ENCODE assay signal across 11 cellular contexts in the genomic region with DNA sequence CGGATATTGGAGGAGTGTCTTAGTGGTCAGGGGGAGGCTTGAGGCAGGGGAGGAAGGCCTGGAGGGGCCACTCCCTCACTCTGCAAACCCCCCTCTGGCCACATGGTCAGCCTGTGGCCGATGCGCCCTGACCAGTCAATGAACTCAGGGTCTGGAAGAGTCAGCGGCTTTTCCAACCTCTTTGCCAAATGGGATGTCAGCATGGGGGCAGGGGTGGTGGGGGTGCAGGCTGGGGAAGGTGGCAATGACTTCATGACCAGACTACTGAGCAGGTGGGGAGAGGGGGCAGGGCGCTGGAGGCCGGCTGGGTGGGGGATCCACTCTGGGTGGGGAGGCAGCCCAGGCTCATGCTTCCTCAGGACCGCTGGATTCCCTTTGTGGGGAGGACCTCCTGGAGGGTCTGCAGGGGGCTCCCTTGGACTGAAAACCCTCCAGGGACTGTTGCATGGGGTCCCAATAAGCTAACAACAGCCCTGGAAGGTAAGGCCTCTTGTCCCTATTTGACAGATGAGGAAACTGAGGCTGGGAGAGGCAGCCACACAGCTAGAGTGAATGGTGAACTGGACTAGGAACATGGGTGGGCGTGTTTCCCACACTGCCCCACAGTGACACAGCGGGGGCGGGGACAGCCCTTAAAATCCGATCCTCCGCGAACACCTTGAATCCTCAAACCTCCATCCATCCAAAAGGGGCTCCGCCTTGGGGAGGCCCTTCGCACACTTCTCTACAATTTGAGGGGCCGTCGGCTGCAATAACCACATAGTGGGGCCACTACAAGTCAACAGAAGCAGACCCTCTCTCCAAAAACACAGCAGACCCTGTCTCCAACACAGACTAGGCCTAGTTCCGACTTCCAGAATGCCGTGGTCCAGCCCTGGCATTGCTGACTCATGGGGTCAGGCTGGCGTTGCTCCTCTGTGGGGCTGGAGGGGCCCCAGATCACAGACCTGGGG.
A peak's percentile ranks its signal among the peaks of the same experiment; 100 is the strongest.
DNase-seq lines count a peak whose midpoint lies in the region; ATAC-seq, FAIRE-seq and TF ChIP-seq lines count a peak whose summit lies in the region.
"Had no signal": no experiment of that assay in that cellular context is flagged by ENCODE, and none has a peak within 500 bp of the region (broad histone marks: within the 10 kb centered on the region; RNA-seq: fewer than 3 reads in every experiment).

No MANE protein-coding gene starts in this region.

- FAIRE-seq in HepG2 (lab: Jason Lieb, UNC): no peak
- FAIRE-seq: endothelial cell of umbilical vein, urothelium cell line had no signal

- POLR2A ChIA-PET in activated B cell treated with CpG ODN at 0.5 μM for 24 hours (lab: Charles Lee): interaction anchor here (8.1 kb wide), 1 partner anchor 81 kb away, joined by 53 read pairs; a partner anchor contains a TSS
- POLR2A ChIA-PET in HepG2 (lab: Yijun Ruan, JAX): interaction anchor here (0.9 to 12.2 kb wide), 6 partner anchors 30 to 187 kb away, joined by 3 to 510 read pairs (median 18); a partner anchor contains a TSS
- POLR2A ChIA-PET in WTC11 (lab: Charles Lee): interaction anchor here (0.5 to 3.7 kb wide), 2 partner anchors 80 to 1950 kb away, joined by 9 to 34 read pairs; a partner anchor contains a TSS

- H3K9me3 ChIP-seq in HepG2 (ENCODE audit: low read length): no peaks in the 10 kb centered on the region
- no peaks in the 10 kb centered on the region for H3K9me3 ChIP-seq in stomach

- no peaks in the 10 kb centered on the region for H3K9me3 Mint-ChIP-seq in T-helper 2 cell treated with Interferon-gamma antibody and Interleukin-4, amounts not matched to agents 5 μg/mL and 100 μg/mL, for 36 hours
- H3K9me3 Mint-ChIP-seq in activated B cell treated with CpG ODN at 0.5 μM for 24 hours (no peaks in the 10 kb centered on the region), WTC11 (no peaks in the 10 kb centered on the region)

- TF ChIP-seq CTCF in activated B cell treated with CpG ODN at 0.5 μM for 24 hours (IDR thresholded peaks at IDR 0.05) (no peak), HepG2 (CRISPR knock-in tag; IDR thresholded peaks at IDR 0.05) (no peak), stomach (IDR thresholded peaks at IDR 0.05) (no peak), WTC11 (IDR thresholded peaks at IDR 0.05) (no peak)

- H3K27ac Mint-ChIP-seq in T-helper 2 cell treated with Interferon-gamma antibody and Interleukin-4, amounts not matched to agents 5 μg/mL and 100 μg/mL, for 36 hours: peak overlapping the region; percentile 71
- H3K27ac Mint-ChIP-seq in activated B cell treated with CpG ODN at 0.5 μM for 24 hours (no peak overlapping the region), WTC11 (no peak overlapping the region)

- H3K4me3 Mint-ChIP-seq in T-helper 2 cell treated with Interferon-gamma antibody and Interleukin-4, amounts not matched to agents 5 μg/mL and 100 μg/mL, for 36 hours: no peak overlapping the region
- no peak overlapping the region for H3K4me3 Mint-ChIP-seq in activated B cell treated with CpG ODN at 0.5 μM for 24 hours
- no peak overlapping the region for H3K4me3 Mint-ChIP-seq in WTC11

- H3K4me1 ChIP-seq in HepG2 (ENCODE audit: insufficient read depth, low read length) (peaks cover 91% of the 10 kb centered on the region), stomach (peaks cover 60 to 89% (median 78%) of the 10 kb centered on the region in 4 donors)

- peaks cover 5% of the 10 kb centered on the region for H3K79me2 ChIP-seq in HepG2 (ENCODE audit: insufficient read depth, low read length)

- TF ChIP-seq POLR2A in HepG2 (IDR thresholded peaks at IDR 0.05; ENCODE audit: insufficient read depth in 1 of 2, low read depth in 2 of 2, low read length in 2 of 2) (no peak), stomach (IDR thresholded peaks at IDR 0.05) (no peak)

- H3K4me1 Mint-ChIP-seq in T-helper 2 cell treated with Interferon-gamma antibody and Interleukin-4, amounts not matched to agents 5 μg/mL and 100 μg/mL, for 36 hours (ENCODE audit: low read depth): peaks cover 32% of the 10 kb centered on the region
- H3K4me1 Mint-ChIP-seq in activated B cell treated with CpG ODN at 0.5 μM for 24 hours (peaks cover 24% of the 10 kb centered on the region), WTC11 (peaks cover 46% of the 10 kb centered on the region)

- TF ChIP-seq RAD21 in HepG2 (CRISPR knock-in tag; IDR thresholded peaks at IDR 0.05): no peak

- H4K20me1 ChIP-seq in HepG2 (ENCODE audit: insufficient read depth, low read length): no peaks in the 10 kb centered on the region

- no peak overlapping the region for H3K9ac ChIP-seq in HepG2 (ENCODE audit: insufficient read depth, low read depth, low read length)

- H3K27me3 ChIP-seq in HepG2 (ENCODE audit: control insufficient read depth in 1 of 2, insufficient read depth in 2 of 2, low read length in 2 of 2) (no peaks in the 10 kb centered on the region), stomach (no peaks in the 10 kb centered on the region)

- in situ Hi-C loops in HepG2 (cut with HindIII; ENCODE audit: extremely low pct_ligation_motif_present, low pct_unique_long_range_greater_than_20kb): loop anchor here (5.0 kb wide), 1 partner anchor 80 kb away; a partner anchor contains a TSS

- no peaks in the 10 kb centered on the region for H3K36me3 Mint-ChIP-seq in T-helper 2 cell treated with Interferon-gamma antibody and Interleukin-4, amounts not matched to agents 5 μg/mL and 100 μg/mL, for 36 hours (ENCODE audit: low read depth)
- H3K36me3 Mint-ChIP-seq in activated B cell treated with CpG ODN at 0.5 μM for 24 hours (ENCODE audit: low read depth) (no peaks in the 10 kb centered on the region), WTC11 (no peaks in the 10 kb centered on the region)

- DNase-seq in T-helper 2 cell treated with Interferon-gamma antibody and Interleukin-4, amounts not matched to agents 5 μg/mL and 100 μg/mL, for 36 hours (ENCODE audit: low spot score): no peak
- no peak for DNase-seq in T-helper 2 cell
- peak; percentile 9 for DNase-seq in activated B cell treated with CpG ODN at 0.5 μM for 24 hours
- DNase-seq in HepG2 (ENCODE audit: low spot score): no peak
- DNase-seq in stomach: no peak
- no peak for DNase-seq in 8988T
- no peak for DNase-seq in HuH-7.5 (ENCODE audit: low spot score)
- DNase-seq in WTC11 (ENCODE audit: low spot score): no peak
- DNase-seq: DND-41 had no signal

- intact Hi-C loops in activated B cell treated with CpG ODN at 0.5 μM for 24 hours (cut with micrococcal nuclease): no loop called here
- intact Hi-C loops in HepG2 (cut with micrococcal nuclease; ENCODE audit: unreplicated experiment): no loop called here
- intact Hi-C loops in stomach (cut with DNase I; ENCODE audit: low total_unique reads): no loop called here

- BruUV-seq in HepG2 (replicated peaks; lab: Mats Ljungman, UMichigan): no TSS peak

- H2AFZ ChIP-seq in HepG2 (ENCODE audit: low read length): no peak overlapping the region

- H3K4me3 ChIP-seq in HepG2 (replicated peaks in 1 of 3; ENCODE audit: insufficient read depth in 1 of 3, low read depth in 2 of 3, low read length in 3 of 3) (no peak overlapping the region), stomach (no peak overlapping the region)

- TF ChIP-seq EP300 in HepG2 (IDR thresholded peaks at IDR 0.05; ENCODE audit: low read depth in 2 of 2, low read length in 2 of 2) (no peak), HepG2 (CRISPR knock-in tag; IDR thresholded peaks at IDR 0.05; ENCODE audit: borderline replicate concordance) (no peak), stomach (IDR thresholded peaks at IDR 0.05) (no peak)

- H3K36me3 ChIP-seq in HepG2 (replicated peaks in 1 of 2; ENCODE audit: control insufficient read depth in 1 of 2, insufficient read depth in 2 of 2, low read length in 2 of 2): no peaks in the 10 kb centered on the region
- H3K36me3 ChIP-seq in stomach: no peaks in the 10 kb centered on the region

- CTCF ChIA-PET in activated B cell treated with CpG ODN at 0.5 μM for 24 hours (lab: Charles Lee): interaction anchor here (0.7 to 2.3 kb wide), 3 partner anchors 10 to 94 kb away, joined by 3 to 17 read pairs (median 6); no protein-coding TSS in a partner anchor
- CTCF ChIA-PET in HepG2 (lab: Yijun Ruan, JAX; ENCODE audit: low intra/inter-chr PET ratio, low total read pairs): interaction anchor here (1.5 kb wide), 1 partner anchor 95 kb away, joined by 4 read pairs; no protein-coding TSS in a partner anchor
- CTCF ChIA-PET in WTC11 (lab: Charles Lee): interaction anchor here (1.0 to 3.4 kb wide), 5 partner anchors 42 to 106 kb away, joined by 4 to 75 read pairs (median 15); a partner anchor contains a TSS

- 92% methylated on average over 15 of the region's 20 CpGs for WGBS in HepG2 (ENCODE audit: low lambda C conversion rate)
- WGBS in stomach, 5 donors: 83 to 89% (median 86%) methylated on average over 19 to 20 of the region's 20 CpGs

- peak overlapping the region; percentile 3 for H3K27ac ChIP-seq in HepG2 (ENCODE audit: extremely low read length, insufficient read depth, low read length)
- peak overlapping the region; percentile 83 to 92 (median 86) for H3K27ac ChIP-seq in stomach

- no peak overlapping the region for H3K4me2 ChIP-seq in HepG2 (ENCODE audit: low read depth, low read length)

- ATAC-seq in activated B cell treated with CpG ODN at 0.5 μM for 24 hours (ENCODE audit: low read depth) (no peak), HepG2 (no peak), WTC11 (no peak)

- no peaks in the 10 kb centered on the region for H3K27me3 Mint-ChIP-seq in T-helper 2 cell treated with Interferon-gamma antibody and Interleukin-4, amounts not matched to agents 5 μg/mL and 100 μg/mL, for 36 hours (ENCODE audit: low read depth)
- peaks cover 6% of the 10 kb centered on the region for H3K27me3 Mint-ChIP-seq in activated B cell treated with CpG ODN at 0.5 μM for 24 hours
- H3K27me3 Mint-ChIP-seq in WTC11 (ENCODE audit: low read depth): peaks cover 11% of the 10 kb centered on the region

TF ChIP-seq in WTC11, 78 proteins besides CTCF, POLR2A, EP300 and RAD21 (continues in another document):
- TF ChIP-seq, protein P1, sequence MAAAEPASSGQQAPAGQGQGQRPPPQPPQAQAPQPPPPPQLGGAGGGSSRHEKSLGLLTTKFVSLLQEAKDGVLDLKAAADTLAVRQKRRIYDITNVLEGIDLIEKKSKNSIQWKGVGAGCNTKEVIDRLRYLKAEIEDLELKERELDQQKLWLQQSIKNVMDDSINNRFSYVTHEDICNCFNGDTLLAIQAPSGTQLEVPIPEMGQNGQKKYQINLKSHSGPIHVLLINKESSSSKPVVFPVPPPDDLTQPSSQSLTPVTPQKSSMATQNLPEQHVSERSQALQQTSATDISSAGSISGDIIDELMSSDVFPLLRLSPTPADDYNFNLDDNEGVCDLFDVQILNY (CRISPR knock-in tag; IDR thresholded peaks at IDR 0.05): no peak
- TF ChIP-seq, protein P2, sequence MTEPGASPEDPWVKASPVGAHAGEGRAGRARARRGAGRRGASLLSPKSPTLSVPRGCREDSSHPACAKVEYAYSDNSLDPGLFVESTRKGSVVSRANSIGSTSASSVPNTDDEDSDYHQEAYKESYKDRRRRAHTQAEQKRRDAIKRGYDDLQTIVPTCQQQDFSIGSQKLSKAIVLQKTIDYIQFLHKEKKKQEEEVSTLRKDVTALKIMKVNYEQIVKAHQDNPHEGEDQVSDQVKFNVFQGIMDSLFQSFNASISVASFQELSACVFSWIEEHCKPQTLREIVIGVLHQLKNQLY (CRISPR knock-in tag; IDR thresholded peaks at IDR 0.05): no peak
- TF ChIP-seq MYBL2 (CRISPR knock-in tag; IDR thresholded peaks at IDR 0.05) (no peak), SMAD3 (CRISPR knock-in tag; IDR thresholded peaks at IDR 0.05; ENCODE audit: borderline replicate concordance) (no peak)
